Comparison of ENCODE assay signal across 38 cellular contexts in the genomic region with DNA sequence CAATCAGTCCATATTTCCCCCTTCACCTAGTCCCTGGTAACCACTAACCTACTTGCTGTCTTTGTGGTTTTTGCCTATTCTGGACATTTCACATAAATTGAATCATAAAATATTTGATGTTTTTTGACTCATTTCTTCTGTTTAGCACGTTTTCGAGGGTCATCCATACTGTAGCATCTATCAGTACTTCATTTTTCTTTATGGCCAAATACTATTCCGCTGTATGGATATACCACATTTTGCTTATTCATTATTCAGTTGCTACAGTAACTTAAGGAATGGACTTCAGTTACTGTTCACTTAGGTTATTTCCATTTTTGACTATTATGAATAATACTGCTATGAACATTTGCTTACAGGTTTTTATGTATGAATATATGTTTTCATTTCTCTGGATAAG. TPM values are rescaled to one million over a fixed set of nuclear protein-coding genes. Genes with fewer than 3 reads are reported as not detected.
"Had no signal": no experiment of that assay in that cellular context is flagged by ENCODE, and none has a peak within 500 bp of the region (broad histone marks: within the 10 kb centered on the region; RNA-seq: fewer than 3 reads in every experiment).

No MANE protein-coding gene starts in this region.

- H3K27ac ChIP-seq: adrenal gland, body of pancreas, brain microvascular endothelial cell, breast epithelium, WERI-Rb-1 had no signal

- DNase-seq: activated CD4-positive, alpha-beta memory T cell treated with anti-CD3 and anti-CD28 coated beads, Interleukin-2, amount 10 ng/mL, durations not matched to agents 7 days and 5 days; activated CD4-positive, alpha-beta T cell treated with anti-CD3 and anti-CD28 coated beads for 1 hour; activated CD4-positive, alpha-beta T cell treated with anti-CD3 and anti-CD28 coated beads for 36 hours; activated CD4-positive, alpha-beta T cell treated with anti-CD3 and anti-CD28 coated beads for 48 hours; activated CD4-positive, alpha-beta T cell treated with anti-CD3 and anti-CD28 coated beads, Interleukin-2, amount 10 ng/mL, durations not matched to agents 7 days and 5 days; activated CD4-positive, alpha-beta T cell treated with anti-CD3 and anti-CD28 coated beads, Interleukin-2, amount 50 U/mL, for 48 hours; activated CD4-positive, CD25-positive, alpha-beta regulatory T cell; activated CD8-positive, alpha-beta memory T cell treated with anti-CD3 and anti-CD28 coated beads, Interleukin-2, amount 50 U/mL, for 4 hours; activated effector memory CD4-positive, alpha-beta T cell treated with anti-CD3 and anti-CD28 coated beads, Interleukin-2, amount 50 U/mL, for 16 hours; activated gamma-delta T cell treated with Interleukin-2 at 50 U/mL for 16 hours; activated naive CD4-positive, alpha-beta T cell; activated naive CD4-positive, alpha-beta T cell treated with anti-CD3 and anti-CD28 coated beads for 36 hours; activated naive CD4-positive, alpha-beta T cell treated with anti-CD3 and anti-CD28 coated beads, Interleukin-2, amount 50 U/mL, for 16 hours; activated naive CD8-positive, alpha-beta T cell treated with anti-CD3 and anti-CD28 coated beads for 36 hours; activated T-cell treated with anti-CD3 and anti-CD28 coated beads for 4 hours; activated T-cell treated with anti-CD3 and anti-CD28 coated beads, Interleukin-2, amount 50 U/mL, for 1 hour; activated T-cell treated with anti-CD3 and anti-CD28 coated beads, Interleukin-2, amount 50 U/mL, for 4 hours; activated T-cell treated with anti-CD3 and anti-CD28 coated beads, Interleukin-2, amount 50 U/mL, for 72 hours; adrenal gland; amniotic stem cell; aorta; body of pancreas; brain microvascular endothelial cell; central memory CD4-positive, alpha-beta T cell; T-helper 1 cell; T-helper 2 cell; T-helper 9 cell; WERI-Rb-1 had no signal

- ATAC-seq: activated CD4-positive, alpha-beta T cell treated with anti-CD3 and anti-CD28 coated beads for 36 hours; activated CD4-positive, CD25-positive, alpha-beta regulatory T cell treated with anti-CD3 and anti-CD28 coated beads, Interleukin-2, amount 50 U/mL, for 24 hours; activated naive CD4-positive, alpha-beta T cell treated with anti-CD3 and anti-CD28 coated beads, Interleukin-2, amount 50 U/mL, for 72 hours; activated T-cell treated with anti-CD3 and anti-CD28 coated beads, Interleukin-2, amount 50 U/mL, for 4 hours; activated T-cell treated with anti-CD3 and anti-CD28 coated beads, Interleukin-2, amount 50 U/mL, for 72 hours; activated T-helper 17 cell treated with anti-CD3 and anti-CD28 coated beads, Interleukin-2, amount 50 U/mL, for 72 hours; body of pancreas; WTC11 had no signal

- H3K4me3 ChIP-seq: adrenal gland, body of pancreas, breast epithelium had no signal

- H3K27me3 ChIP-seq: adrenal gland, body of pancreas, brain microvascular endothelial cell, breast epithelium had no signal

- H3K9me3 Mint-ChIP-seq: activated CD4-positive, alpha-beta memory T cell treated with anti-CD3 and anti-CD28 coated beads, Interleukin-2, amount 10 ng/mL, durations not matched to agents 7 days and 5 days; activated CD4-positive, alpha-beta T cell treated with anti-CD3 and anti-CD28 coated beads, Interleukin-2, amount 10 ng/mL, durations not matched to agents 7 days and 5 days; activated T-cell treated with anti-CD3 and anti-CD28 coated beads, Interleukin-2, amount 50 U/mL, for 4 hours; activated T-helper 1 cell treated with anti-CD3 and anti-CD28 coated beads, Interleukin-12 subunit alpha, Interleukin-12 subunit beta, Interleukin-2, Interleukin-4 antibody, amounts not matched to agents 30 ng/mL and 10 ng/mL and 1 ng/mL, durations not matched to agents 14 hours and 24 hours and 36 hours; T-helper 1 cell treated with Interleukin-12 subunit alpha and Interleukin-12 subunit beta and Interleukin-4 antibody, amounts not matched to agents 30 μg/mL and 1 μg/mL, for 36 hours; T-helper 2 cell treated with Interferon-gamma antibody and Interleukin-4, amounts not matched to agents 5 μg/mL and 100 μg/mL, for 36 hours had no signal

- H3K36me3 Mint-ChIP-seq: activated naive CD8-positive, alpha-beta T cell treated with anti-CD3 and anti-CD28 coated beads for 36 hours had no signal

- H3K36me3 ChIP-seq: breast epithelium, WERI-Rb-1 had no signal

- H3K4me3 Mint-ChIP-seq: activated CD4-positive, alpha-beta memory T cell treated with anti-CD3 and anti-CD28 coated beads, Interleukin-2, amount 10 ng/mL, durations not matched to agents 7 days and 5 days; activated CD4-positive, alpha-beta T cell treated with anti-CD3 and anti-CD28 coated beads for 36 hours; activated CD4-positive, alpha-beta T cell treated with anti-CD3 and anti-CD28 coated beads, Interleukin-2, amount 10 ng/mL, durations not matched to agents 7 days and 5 days; activated naive CD4-positive, alpha-beta T cell treated with anti-CD3 and anti-CD28 coated beads for 36 hours; activated naive CD8-positive, alpha-beta T cell treated with anti-CD3 and anti-CD28 coated beads for 36 hours; activated T-cell treated with anti-CD3 and anti-CD28 coated beads, Interleukin-2, amount 50 U/mL, for 4 hours; activated T-cell treated with anti-CD3 and anti-CD28 coated beads, Interleukin-2, amount 50 U/mL, for 72 hours; activated T-helper 1 cell treated with anti-CD3 and anti-CD28 coated beads, Interleukin-12 subunit alpha, Interleukin-12 subunit beta, Interleukin-2, Interleukin-4 antibody, amounts not matched to agents 30 ng/mL and 10 ng/mL and 1 ng/mL, durations not matched to agents 14 hours and 24 hours and 36 hours; activated T-helper 17 cell treated with anti-CD3 and anti-CD28 coated beads, Interleukin-2, amount 50 U/mL, for 72 hours; T-helper 1 cell treated with Interleukin-12 subunit alpha and Interleukin-12 subunit beta and Interleukin-4 antibody, amounts not matched to agents 30 μg/mL and 1 μg/mL, for 36 hours; T-helper 2 cell treated with Interferon-gamma antibody and Interleukin-4, amounts not matched to agents 5 μg/mL and 100 μg/mL, for 36 hours; WTC11 had no signal

- H3K9me3 ChIP-seq: body of pancreas, breast epithelium had no signal

- H3K4me1 Mint-ChIP-seq: activated CD4-positive, alpha-beta memory T cell treated with anti-CD3 and anti-CD28 coated beads, Interleukin-2, amount 10 ng/mL, durations not matched to agents 7 days and 5 days; activated CD4-positive, alpha-beta T cell treated with anti-CD3 and anti-CD28 coated beads for 36 hours; activated CD4-positive, alpha-beta T cell treated with anti-CD3 and anti-CD28 coated beads, Interleukin-2, amount 10 ng/mL, durations not matched to agents 7 days and 5 days; activated naive CD8-positive, alpha-beta T cell treated with anti-CD3 and anti-CD28 coated beads for 36 hours; activated T-helper 17 cell treated with anti-CD3 and anti-CD28 coated beads, Interleukin-2, amount 50 U/mL, for 72 hours had no signal

- H3K27me3 Mint-ChIP-seq: activated CD4-positive, alpha-beta memory T cell treated with anti-CD3 and anti-CD28 coated beads, Interleukin-2, amount 10 ng/mL, durations not matched to agents 7 days and 5 days; activated CD4-positive, alpha-beta T cell treated with anti-CD3 and anti-CD28 coated beads for 36 hours; activated CD4-positive, alpha-beta T cell treated with anti-CD3 and anti-CD28 coated beads, Interleukin-2, amount 10 ng/mL, durations not matched to agents 7 days and 5 days; activated naive CD8-positive, alpha-beta T cell treated with anti-CD3 and anti-CD28 coated beads for 36 hours; activated T-helper 17 cell treated with anti-CD3 and anti-CD28 coated beads, Interleukin-2, amount 50 U/mL, for 72 hours had no signal

- FAIRE-seq: astrocyte had no signal

- H3K27ac Mint-ChIP-seq: activated CD4-positive, alpha-beta memory T cell treated with anti-CD3 and anti-CD28 coated beads, Interleukin-2, amount 10 ng/mL, durations not matched to agents 7 days and 5 days; activated CD4-positive, alpha-beta T cell treated with anti-CD3 and anti-CD28 coated beads for 36 hours; activated CD4-positive, alpha-beta T cell treated with anti-CD3 and anti-CD28 coated beads, Interleukin-2, amount 10 ng/mL, durations not matched to agents 7 days and 5 days; activated naive CD4-positive, alpha-beta T cell treated with anti-CD3 and anti-CD28 coated beads for 36 hours; activated naive CD4-positive, alpha-beta T cell treated with anti-CD3 and anti-CD28 coated beads, Interleukin-2, amount 50 U/mL, for 72 hours; activated naive CD8-positive, alpha-beta T cell treated with anti-CD3 and anti-CD28 coated beads for 36 hours; activated T-cell treated with anti-CD3 and anti-CD28 coated beads, Interleukin-2, amount 50 U/mL, for 72 hours; activated T-helper 1 cell treated with anti-CD3 and anti-CD28 coated beads, Interleukin-12 subunit alpha, Interleukin-12 subunit beta, Interleukin-2, Interleukin-4 antibody, amounts not matched to agents 30 ng/mL and 10 ng/mL and 1 ng/mL, durations not matched to agents 14 hours and 24 hours and 36 hours; activated T-helper 17 cell treated with anti-CD3 and anti-CD28 coated beads, Interleukin-2, amount 50 U/mL, for 72 hours; T-helper 1 cell treated with Interleukin-12 subunit alpha and Interleukin-12 subunit beta and Interleukin-4 antibody, amounts not matched to agents 30 μg/mL and 1 μg/mL, for 36 hours; T-helper 2 cell treated with Interferon-gamma antibody and Interleukin-4, amounts not matched to agents 5 μg/mL and 100 μg/mL, for 36 hours had no signal

RNA-seq across cellular contexts. Expression of a gene that starts 12.3 kb away (rescaled TPM):
- total RNA-seq: activated CD8-positive, alpha-beta memory T cell treated with anti-CD3 and anti-CD28 coated beads for 36 hours; activated T-helper 1 cell treated with anti-CD3 and anti-CD28 coated beads, Interleukin-12 subunit alpha, Interleukin-12 subunit beta, Interleukin-2, Interleukin-4 antibody, amounts not matched to agents 30 ng/mL and 10 ng/mL and 1 ng/mL, durations not matched to agents 14 hours and 24 hours and 36 hours had no signal
